In the genomic region with DNA sequence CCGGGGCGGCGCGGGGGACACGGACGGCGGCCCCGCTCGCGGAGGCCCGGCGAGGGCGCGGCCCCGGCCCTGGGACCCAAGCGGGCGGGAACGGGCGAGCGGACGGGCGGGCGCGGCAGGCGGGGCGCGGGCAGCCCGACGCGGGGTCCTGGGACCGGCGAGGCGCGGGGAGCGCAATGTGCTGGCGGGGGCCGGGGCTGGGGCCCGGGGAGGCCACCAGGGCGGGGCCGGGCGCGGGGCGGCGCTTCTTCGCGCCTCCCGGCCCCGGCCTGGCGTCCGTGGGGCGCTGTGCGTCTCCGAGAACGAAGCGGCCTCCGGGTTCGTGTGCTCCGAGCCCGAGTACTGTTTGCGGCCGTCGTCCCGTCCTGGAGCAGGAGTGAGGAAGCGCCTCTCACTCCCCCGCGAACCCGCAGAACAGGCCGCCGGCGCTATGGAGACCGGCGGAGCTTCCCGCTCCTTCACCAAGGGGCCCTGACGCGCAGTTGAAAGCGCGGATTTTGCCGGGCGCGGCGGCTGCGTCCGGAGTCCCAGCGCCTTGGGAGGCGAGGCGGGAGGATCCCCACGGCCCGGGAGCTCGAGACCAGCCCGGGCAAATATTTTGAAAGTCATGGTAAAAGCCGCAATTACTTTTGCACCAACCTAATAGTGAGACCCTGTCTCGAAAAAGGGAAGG, we compare ENCODE assay signal across 1 cellular context.
A peak's percentile ranks its signal among the peaks of the same experiment; 100 is the strongest.
TF ChIP-seq lines count a peak whose summit lies in the region.

No MANE protein-coding gene starts in this region.

TF ChIP-seq in HepG2, 621 proteins besides CTCF, POLR2A, EP300 and RAD21 (continued from another document and continues in another):
- TF ChIP-seq GMEB1 (CRISPR knock-in tag; IDR thresholded peaks at IDR 0.05; ENCODE audit: borderline replicate concordance) (peak; percentile 77), LCORL (IDR thresholded peaks at IDR 0.05) (no peak), LCORL (CRISPR knock-in tag; IDR thresholded peaks at IDR 0.05) (0 out of 2 replicates have a peak, but pooled peaks have one; percentile 56), ZNF552 (CRISPR knock-in tag; IDR thresholded peaks at IDR 0.05; ENCODE audit: borderline replicate concordance) (no peak), ZNF879 (CRISPR knock-in tag; IDR thresholded peaks at IDR 0.05) (no peak), KLF12 (CRISPR knock-in tag; IDR thresholded peaks at IDR 0.05; ENCODE audit: borderline replicate concordance) (peak; percentile 78; the same call in 1 of the 2 replicates), CSRNP1 (CRISPR knock-in tag; IDR thresholded peaks at IDR 0.05) (no peak), ZFP82 (CRISPR knock-in tag; IDR thresholded peaks at IDR 0.05; ENCODE audit: borderline replicate concordance) (peak; percentile 61; the same call in 1 of the 2 replicates), NFE2L2 (IDR thresholded peaks at IDR 0.05; ENCODE audit: low read length) (no peak), TFE3 (CRISPR knock-in tag; IDR thresholded peaks at IDR 0.05) (peak; percentile 52; the same call in 1 of the 2 replicates), HIVEP1 (CRISPR knock-in tag; IDR thresholded peaks at IDR 0.05) (peak; percentile 67; the same call in 1 of the 2 replicates), IRX3 (CRISPR knock-in tag; IDR thresholded peaks at IDR 0.05; ENCODE audit: borderline replicate concordance, low read depth) (peak; percentile 37; the same call in 1 of the 2 replicates), ZNF317 (CRISPR knock-in tag; IDR thresholded peaks at IDR 0.05) (peak; percentile 46; the same call in 1 of the 2 replicates), ZSCAN25 (CRISPR knock-in tag; IDR thresholded peaks at IDR 0.05) (peak; percentile 52; the same call in 1 of the 2 replicates), ZNF24 (IDR thresholded peaks at IDR 0.05) (0 out of 2 replicates have a peak, but pooled peaks have one; percentile 20), ZNF329 (CRISPR knock-in tag; IDR thresholded peaks at IDR 0.05; ENCODE audit: low read depth) (0 out of 2 replicates have a peak, but pooled peaks have one; percentile 46), PRPF4 (IDR thresholded peaks at IDR 0.05; ENCODE audit: low read depth, low read length, poor library complexity, severe bottlenecking) (no peak), STAT5B (CRISPR knock-in tag; IDR thresholded peaks at IDR 0.05) (no peak), YEATS2 (CRISPR knock-in tag; IDR thresholded peaks at IDR 0.05; ENCODE audit: borderline replicate concordance) (peak; percentile 47), KLF9 (CRISPR knock-in tag; IDR thresholded peaks at IDR 0.05; ENCODE audit: low read depth) (no peak), FOXA1 (IDR thresholded peaks at IDR 0.05) (no peak), FOXA1 (CRISPR knock-in tag; IDR thresholded peaks at IDR 0.05) (no peak), SOX5 (CRISPR knock-in tag; IDR thresholded peaks at IDR 0.05; ENCODE audit: borderline replicate concordance) (peak; percentile 31; the same call in 1 of the 2 replicates), SP140L (CRISPR knock-in tag; IDR thresholded peaks at IDR 0.05; ENCODE audit: borderline replicate concordance) (0 out of 2 replicates have a peak, but pooled peaks have one; percentile 54)
- TF ChIP-seq, protein P1, sequence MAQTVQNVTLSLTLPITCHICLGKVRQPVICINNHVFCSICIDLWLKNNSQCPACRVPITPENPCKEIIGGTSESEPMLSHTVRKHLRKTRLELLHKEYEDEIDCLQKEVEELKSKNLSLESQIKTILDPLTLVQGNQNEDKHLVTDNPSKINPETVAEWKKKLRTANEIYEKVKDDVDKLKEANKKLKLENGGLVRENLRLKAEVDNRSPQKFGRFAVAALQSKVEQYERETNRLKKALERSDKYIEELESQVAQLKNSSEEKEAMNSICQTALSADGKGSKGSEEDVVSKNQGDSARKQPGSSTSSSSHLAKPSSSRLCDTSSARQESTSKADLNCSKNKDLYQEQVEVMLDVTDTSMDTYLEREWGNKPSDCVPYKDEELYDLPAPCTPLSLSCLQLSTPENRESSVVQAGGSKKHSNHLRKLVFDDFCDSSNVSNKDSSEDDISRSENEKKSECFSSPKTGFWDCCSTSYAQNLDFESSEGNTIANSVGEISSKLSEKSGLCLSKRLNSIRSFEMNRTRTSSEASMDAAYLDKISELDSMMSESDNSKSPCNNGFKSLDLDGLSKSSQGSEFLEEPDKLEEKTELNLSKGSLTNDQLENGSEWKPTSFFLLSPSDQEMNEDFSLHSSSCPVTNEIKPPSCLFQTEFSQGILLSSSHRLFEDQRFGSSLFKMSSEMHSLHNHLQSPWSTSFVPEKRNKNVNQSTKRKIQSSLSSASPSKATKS (CRISPR knock-in tag; IDR thresholded peaks at IDR 0.05): no peak
- TF ChIP-seq, protein P2, sequence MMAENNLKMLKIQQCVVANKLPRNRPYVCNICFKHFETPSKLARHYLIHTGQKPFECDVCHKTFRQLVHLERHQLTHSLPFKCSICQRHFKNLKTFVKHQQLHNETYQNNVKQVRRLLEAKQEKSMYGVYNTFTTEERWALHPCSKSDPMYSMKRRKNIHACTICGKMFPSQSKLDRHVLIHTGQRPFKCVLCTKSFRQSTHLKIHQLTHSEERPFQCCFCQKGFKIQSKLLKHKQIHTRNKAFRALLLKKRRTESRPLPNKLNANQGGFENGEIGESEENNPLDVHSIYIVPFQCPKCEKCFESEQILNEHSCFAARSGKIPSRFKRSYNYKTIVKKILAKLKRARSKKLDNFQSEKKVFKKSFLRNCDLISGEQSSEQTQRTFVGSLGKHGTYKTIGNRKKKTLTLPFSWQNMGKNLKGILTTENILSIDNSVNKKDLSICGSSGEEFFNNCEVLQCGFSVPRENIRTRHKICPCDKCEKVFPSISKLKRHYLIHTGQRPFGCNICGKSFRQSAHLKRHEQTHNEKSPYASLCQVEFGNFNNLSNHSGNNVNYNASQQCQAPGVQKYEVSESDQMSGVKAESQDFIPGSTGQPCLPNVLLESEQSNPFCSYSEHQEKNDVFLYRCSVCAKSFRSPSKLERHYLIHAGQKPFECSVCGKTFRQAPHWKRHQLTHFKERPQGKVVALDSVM (CRISPR knock-in tag; IDR thresholded peaks at IDR 0.05): no peak
- TF ChIP-seq, protein P3, sequence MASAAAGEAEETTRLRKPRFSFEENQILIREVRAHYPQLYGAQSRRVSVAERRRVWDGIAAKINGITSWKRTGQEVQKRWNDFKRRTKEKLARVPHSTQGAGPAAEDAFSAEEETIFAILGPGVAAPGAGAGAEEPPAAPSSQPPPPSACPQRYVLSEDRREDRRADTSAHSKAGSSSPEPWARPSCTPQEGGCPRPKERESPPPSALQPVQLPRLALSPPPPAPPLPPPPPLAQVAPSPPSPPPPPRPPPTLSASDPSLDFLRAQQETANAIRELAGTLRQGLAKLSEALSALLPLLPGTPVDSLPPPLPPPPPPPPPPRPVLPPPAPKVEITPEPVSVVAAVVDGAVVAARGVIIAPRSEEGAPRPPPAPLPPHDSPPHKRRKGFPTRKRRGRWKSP (CRISPR knock-in tag; IDR thresholded peaks at IDR 0.05): peak; percentile 81; the same call in 1 of the 2 replicates
- TF ChIP-seq, protein P4, sequence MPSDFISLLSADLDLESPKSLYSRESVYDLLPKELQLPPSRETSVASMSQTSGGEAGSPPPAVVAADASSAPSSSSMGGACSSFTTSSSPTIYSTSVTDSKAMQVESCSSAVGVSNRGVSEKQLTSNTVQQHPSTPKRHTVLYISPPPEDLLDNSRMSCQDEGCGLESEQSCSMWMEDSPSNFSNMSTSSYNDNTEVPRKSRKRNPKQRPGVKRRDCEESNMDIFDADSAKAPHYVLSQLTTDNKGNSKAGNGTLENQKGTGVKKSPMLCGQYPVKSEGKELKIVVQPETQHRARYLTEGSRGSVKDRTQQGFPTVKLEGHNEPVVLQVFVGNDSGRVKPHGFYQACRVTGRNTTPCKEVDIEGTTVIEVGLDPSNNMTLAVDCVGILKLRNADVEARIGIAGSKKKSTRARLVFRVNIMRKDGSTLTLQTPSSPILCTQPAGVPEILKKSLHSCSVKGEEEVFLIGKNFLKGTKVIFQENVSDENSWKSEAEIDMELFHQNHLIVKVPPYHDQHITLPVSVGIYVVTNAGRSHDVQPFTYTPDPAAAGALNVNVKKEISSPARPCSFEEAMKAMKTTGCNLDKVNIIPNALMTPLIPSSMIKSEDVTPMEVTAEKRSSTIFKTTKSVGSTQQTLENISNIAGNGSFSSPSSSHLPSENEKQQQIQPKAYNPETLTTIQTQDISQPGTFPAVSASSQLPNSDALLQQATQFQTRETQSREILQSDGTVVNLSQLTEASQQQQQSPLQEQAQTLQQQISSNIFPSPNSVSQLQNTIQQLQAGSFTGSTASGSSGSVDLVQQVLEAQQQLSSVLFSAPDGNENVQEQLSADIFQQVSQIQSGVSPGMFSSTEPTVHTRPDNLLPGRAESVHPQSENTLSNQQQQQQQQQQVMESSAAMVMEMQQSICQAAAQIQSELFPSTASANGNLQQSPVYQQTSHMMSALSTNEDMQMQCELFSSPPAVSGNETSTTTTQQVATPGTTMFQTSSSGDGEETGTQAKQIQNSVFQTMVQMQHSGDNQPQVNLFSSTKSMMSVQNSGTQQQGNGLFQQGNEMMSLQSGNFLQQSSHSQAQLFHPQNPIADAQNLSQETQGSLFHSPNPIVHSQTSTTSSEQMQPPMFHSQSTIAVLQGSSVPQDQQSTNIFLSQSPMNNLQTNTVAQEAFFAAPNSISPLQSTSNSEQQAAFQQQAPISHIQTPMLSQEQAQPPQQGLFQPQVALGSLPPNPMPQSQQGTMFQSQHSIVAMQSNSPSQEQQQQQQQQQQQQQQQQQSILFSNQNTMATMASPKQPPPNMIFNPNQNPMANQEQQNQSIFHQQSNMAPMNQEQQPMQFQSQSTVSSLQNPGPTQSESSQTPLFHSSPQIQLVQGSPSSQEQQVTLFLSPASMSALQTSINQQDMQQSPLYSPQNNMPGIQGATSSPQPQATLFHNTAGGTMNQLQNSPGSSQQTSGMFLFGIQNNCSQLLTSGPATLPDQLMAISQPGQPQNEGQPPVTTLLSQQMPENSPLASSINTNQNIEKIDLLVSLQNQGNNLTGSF (CRISPR knock-in tag; IDR thresholded peaks at IDR 0.05): 0 out of 2 replicates have a peak, but pooled peaks have one; percentile 30
